Comparison of ENCODE assay signal across 19 cellular contexts in genomic region chr1:48596036-48596435, GRCh38.
DNase-seq lines count a peak whose midpoint lies in the region; TF ChIP-seq lines count a peak whose summit lies in the region.
"Had no signal": no experiment of that assay in that cellular context is flagged by ENCODE, and none has a peak within 500 bp of the region (broad histone marks: within the 10 kb centered on the region; RNA-seq: fewer than 3 reads in every experiment).

No MANE protein-coding gene starts in this region.

- H3K27me3 ChIP-seq in WERI-Rb-1 (ENCODE audit: insufficient read depth, low read depth, severe bottlenecking), result no peaks in the 10 kb centered on the region
- no peaks in the 10 kb centered on the region for H3K27me3 ChIP-seq in iPS-20b (ENCODE audit: insufficient read depth, low read length)
- H3K27me3 ChIP-seq in parathyroid adenoma (ENCODE audit: control insufficient read depth, insufficient read depth, low read length), result no peaks in the 10 kb centered on the region
- H3K27me3 ChIP-seq: testis had no signal

- DNase-seq in GM03348 (ENCODE audit: low spot score) (peak; percentile 36), WERI-Rb-1 (peak; percentile 56), activated gamma-delta T cell (lab: John Stamatoyannopoulos, UW) (no peak), Ammon's horn (ENCODE audit: low spot score) (no peak)
- no peak for DNase-seq in NK-92 treated with Interleukin-12 subunit alpha and Interleukin-12 subunit beta, amount 100 ng/mL, for 24 hours (lab: John Stamatoyannopoulos, UW)
- DNase-seq: activated CD4-positive, alpha-beta T cell treated with anti-CD3 and anti-CD28 coated beads for 36 hours; activated T-cell treated with anti-CD3 and anti-CD28 coated beads, Interleukin-2, amount 50 U/mL, for 72 hours; CD4-positive, alpha-beta memory T cell; DMS153; effector memory CD8-positive, alpha-beta T cell; head of caudate nucleus; immature natural killer cell; lower lobe of right lung; NCI-H1105 treated with DMSO at 0.1 percent for 48 hours; NCI-H446 treated with DMSO at 0.1 percent for 48 hours; testis had no signal

- TF ChIP-seq CTCF in WERI-Rb-1 (IDR thresholded peaks at IDR 0.05; ENCODE audit: low read depth, low read length), result no peak
- TF ChIP-seq CTCF in parathyroid adenoma (IDR thresholded peaks at IDR 0.05), result no peak

- no peaks in the 10 kb centered on the region for H3K9me3 ChIP-seq in WERI-Rb-1 (ENCODE audit: severe bottlenecking)
- H3K9me3 ChIP-seq in iPS-20b (ENCODE audit: insufficient read depth, low read depth, low read length), result no peaks in the 10 kb centered on the region
- no peaks in the 10 kb centered on the region for H3K9me3 ChIP-seq in parathyroid adenoma (ENCODE audit: control insufficient read depth, low read length)
- H3K9me3 ChIP-seq: lower lobe of right lung, testis had no signal

- H3K36me3 ChIP-seq in WERI-Rb-1, result no peaks in the 10 kb centered on the region
- H3K36me3 ChIP-seq in iPS-20b (ENCODE audit: insufficient read depth, low read depth, low read length), result no peaks in the 10 kb centered on the region
- no peaks in the 10 kb centered on the region for H3K36me3 ChIP-seq in parathyroid adenoma (ENCODE audit: control insufficient read depth, insufficient read depth, low read length)
- H3K36me3 ChIP-seq: lower lobe of right lung had no signal

- H3K9ac ChIP-seq in iPS-20b (ENCODE audit: low read depth, low read length) (peak overlapping the region; percentile 47; the same call in 1 of the 2 replicates), parathyroid adenoma (no peak overlapping the region)

- H3K4me3 ChIP-seq in WERI-Rb-1 (ENCODE audit: low read depth, low read length) (no peak overlapping the region), iPS-20b (ENCODE audit: low read length) (0 out of 2 replicates have a peak overlapping the region, but pooled peaks have one; percentile 10), parathyroid adenoma (ENCODE audit: low read depth, low read length) (no peak overlapping the region)
- H3K4me3 ChIP-seq: lower lobe of right lung, testis had no signal

- H2AFZ ChIP-seq in parathyroid adenoma, result no peak overlapping the region

- H3K4me2 ChIP-seq in parathyroid adenoma (ENCODE audit: low read length), result peak overlapping the region; percentile 1

- peaks cover 15% of the 10 kb centered on the region for H3K4me1 ChIP-seq in iPS-20b (ENCODE audit: insufficient read depth, low read length)
- no peaks in the 10 kb centered on the region for H3K4me1 ChIP-seq in parathyroid adenoma
- H3K4me1 ChIP-seq: lower lobe of right lung had no signal

- H3K27ac ChIP-seq in WERI-Rb-1 (no peak overlapping the region), iPS-20b (ENCODE audit: low read length) (no peak overlapping the region), parathyroid adenoma (no peak overlapping the region)
- H3K27ac ChIP-seq: lower lobe of right lung, RWPE1, testis had no signal

- no peaks in the 10 kb centered on the region for H3K79me2 ChIP-seq in parathyroid adenoma

Comparison
In these comparisons a context has a peak if more than half of its experiments do, and no peak if none do; other contexts are left out.
1. DNase-seq: peak in GM03348 (single experiment) and WERI-Rb-1 (single experiment); none in NK-92 treated with Interleukin-12 subunit alpha and Interleukin-12 subunit beta, amount 100 ng/mL, for 24 hours (single experiment), activated gamma-delta T cell (single experiment) and Ammon's horn (single experiment).